8 cellular contexts compared by ENCODE assay signal in the genomic region with DNA sequence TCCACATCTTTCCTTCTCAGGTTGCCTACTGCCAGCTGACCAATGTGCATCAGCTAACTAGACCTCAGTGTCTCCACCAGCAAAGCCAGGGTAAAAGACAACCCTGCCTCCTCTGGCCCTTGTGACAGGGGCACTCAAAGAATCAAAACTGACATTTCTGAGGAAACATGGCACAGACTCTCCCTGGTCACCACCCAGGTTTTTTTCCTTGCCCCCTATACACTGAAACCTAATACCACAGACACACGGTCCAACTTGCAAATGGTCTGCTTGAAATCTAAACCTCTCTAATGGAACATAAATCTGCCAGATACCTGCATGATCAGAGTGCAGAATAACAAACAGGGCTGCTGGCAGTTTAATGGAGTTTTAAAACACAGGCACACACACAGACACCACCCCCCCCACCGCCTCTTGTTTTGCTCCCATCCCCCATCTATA. TPM values are rescaled to one million over a fixed set of nuclear protein-coding genes. Genes with fewer than 3 reads are reported as not detected.
DNase-seq lines count a peak whose midpoint lies in the region; ATAC-seq and TF ChIP-seq lines count a peak whose summit lies in the region.
"Had no signal": no experiment of that assay in that cellular context is flagged by ENCODE, and none has a peak within 500 bp of the region (broad histone marks: within the 10 kb centered on the region; RNA-seq: fewer than 3 reads in every experiment).

No MANE protein-coding gene starts in this region.

- DNase-seq in COLO668 (lab: John Stamatoyannopoulos, UW; ENCODE audit: unreplicated experiment) (peak; percentile 31), NCI-H128 (lab: John Stamatoyannopoulos, UW; ENCODE audit: unreplicated experiment) (peak; percentile 48), SKM-1 (lab: John Stamatoyannopoulos, UW; ENCODE audit: unreplicated experiment) (no peak), superior temporal gyrus (ENCODE audit: extremely low spot score) (no peak)
- DNase-seq in activated naive CD8-positive, alpha-beta T cell treated with anti-CD3 and anti-CD28 coated beads for 36 hours: no peak

- H3K79me2 ChIP-seq in parathyroid adenoma: no peaks in the 10 kb centered on the region

- peaks cover 27% of the 10 kb centered on the region for H3K4me1 ChIP-seq in parathyroid adenoma

- H3K9ac ChIP-seq in parathyroid adenoma: no peak overlapping the region

- no peaks in the 10 kb centered on the region for H3K27me3 ChIP-seq in parathyroid adenoma (ENCODE audit: control insufficient read depth, insufficient read depth, low read length)

- ATAC-seq in GM21390 (IDR thresholded peaks at IDR 0.05; ENCODE audit: unreplicated experiment): no peak

- no peaks in the 10 kb centered on the region for H3K27me3 Mint-ChIP-seq in activated naive CD8-positive, alpha-beta T cell treated with anti-CD3 and anti-CD28 coated beads for 36 hours

- peak overlapping the region; percentile 65 for H3K27ac Mint-ChIP-seq in activated naive CD8-positive, alpha-beta T cell treated with anti-CD3 and anti-CD28 coated beads for 36 hours

- H3K36me3 ChIP-seq in parathyroid adenoma (ENCODE audit: control insufficient read depth, insufficient read depth, low read length): no peaks in the 10 kb centered on the region

- no peaks in the 10 kb centered on the region for H3K9me3 ChIP-seq in parathyroid adenoma (ENCODE audit: control insufficient read depth, low read length)

- peaks cover 45% of the 10 kb centered on the region for H3K4me1 Mint-ChIP-seq in activated naive CD8-positive, alpha-beta T cell treated with anti-CD3 and anti-CD28 coated beads for 36 hours

- H3K27ac ChIP-seq in parathyroid adenoma: peak overlapping the region; percentile 60
- H3K27ac ChIP-seq: epithelial cell of prostate had no signal

- H3K4me3 Mint-ChIP-seq in activated naive CD8-positive, alpha-beta T cell treated with anti-CD3 and anti-CD28 coated beads for 36 hours: no peak overlapping the region

- peaks cover 15% of the 10 kb centered on the region for H3K36me3 Mint-ChIP-seq in activated naive CD8-positive, alpha-beta T cell treated with anti-CD3 and anti-CD28 coated beads for 36 hours

- TF ChIP-seq CTCF in parathyroid adenoma (IDR thresholded peaks at IDR 0.05): no peak

- peak overlapping the region; percentile 26 for H2AFZ ChIP-seq in parathyroid adenoma

- peak overlapping the region; percentile 53 for H3K4me2 ChIP-seq in parathyroid adenoma (ENCODE audit: low read length)

- H3K4me3 ChIP-seq in parathyroid adenoma (ENCODE audit: low read depth, low read length): no peak overlapping the region

- no peaks in the 10 kb centered on the region for H3K9me3 Mint-ChIP-seq in activated naive CD8-positive, alpha-beta T cell treated with anti-CD3 and anti-CD28 coated beads for 36 hours

RNA-seq across cellular contexts. Expression of gene CORO6, which starts 19.5 kb away (rescaled TPM):
- 1 to 10 TPM; 8.9 to 9.4 TPM for total RNA-seq in activated naive CD8-positive, alpha-beta T cell treated with anti-CD3 and anti-CD28 coated beads for 36 hours

RNA-seq across cellular contexts. Expression of gene ANKRD13B, which starts 49.3 kb away (rescaled TPM):
- total RNA-seq in activated naive CD8-positive, alpha-beta T cell treated with anti-CD3 and anti-CD28 coated beads for 36 hours: 10 to 100 TPM; 17.9 to 20.8 TPM

RNA-seq across cellular contexts. Expression of gene GIT1, which starts 52.7 kb away (rescaled TPM):
- 10 to 100 TPM; 63.5 to 63.7 TPM for total RNA-seq in activated naive CD8-positive, alpha-beta T cell treated with anti-CD3 and anti-CD28 coated beads for 36 hours

Comparison
In these comparisons a context has a peak if more than half of its experiments do, and no peak if none do; other contexts are left out.
1. DNase-seq: peak in COLO668 (single experiment) and NCI-H128 (single experiment); none in activated naive CD8-positive, alpha-beta T cell treated with anti-CD3 and anti-CD28 coated beads for 36 hours (single experiment), SKM-1 (single experiment) and superior temporal gyrus (single experiment).